ENCODE assay signal across 24 cellular contexts in genomic region chr6:396126-396520, GRCh38. TPM values are rescaled to one million over a fixed set of nuclear protein-coding genes. Genes with fewer than 3 reads are reported as not detected.
A peak's percentile ranks its signal among the peaks of the same experiment; 100 is the strongest.
DNase-seq lines count a peak whose midpoint lies in the region; TF ChIP-seq lines count a peak whose summit lies in the region.
"Had no signal": no experiment of that assay in that cellular context is flagged by ENCODE, and none has a peak within 500 bp of the region (broad histone marks: within the 10 kb centered on the region; RNA-seq: fewer than 3 reads in every experiment).

No MANE protein-coding gene starts in this region.

- POLR2A ChIA-PET in activated CD4-positive, alpha-beta T cell treated with anti-CD3 and anti-CD28 coated beads, Interleukin-2, amount 10 ng/mL, durations not matched to agents 7 days and 5 days (lab: Charles Lee): no interaction called here

- CTCF ChIA-PET in activated CD4-positive, alpha-beta T cell treated with anti-CD3 and anti-CD28 coated beads, Interleukin-2, amount 10 ng/mL, durations not matched to agents 7 days and 5 days (lab: Charles Lee): interaction anchor here (1.5 to 5.5 kb wide), 2 partner anchors 130 to 208 kb away, joined by 3 to 34 read pairs; no protein-coding TSS in a partner anchor

- peaks cover 74% of the 10 kb centered on the region for H3K36me3 Mint-ChIP-seq in activated CD4-positive, alpha-beta T cell treated with anti-CD3 and anti-CD28 coated beads, Interleukin-2, amount 10 ng/mL, durations not matched to agents 7 days and 5 days (ENCODE audit: low read depth)
- H3K36me3 Mint-ChIP-seq in dendritic cell treated with granulocyte-macrophage colony-stimulating factor and Interleukin-4, amounts not matched to agents 40 ng/mL and 50 ng/mL, for 4 days (ENCODE audit: low read depth): peaks cover 98% of the 10 kb centered on the region
- H3K36me3 Mint-ChIP-seq: brain had no signal

- H3K9me3 Mint-ChIP-seq in activated CD4-positive, alpha-beta T cell treated with anti-CD3 and anti-CD28 coated beads, Interleukin-2, amount 10 ng/mL, durations not matched to agents 7 days and 5 days: no peaks in the 10 kb centered on the region
- H3K9me3 Mint-ChIP-seq in dendritic cell treated with granulocyte-macrophage colony-stimulating factor and Interleukin-4, amounts not matched to agents 40 ng/mL and 50 ng/mL, for 4 days: no peaks in the 10 kb centered on the region
- H3K9me3 Mint-ChIP-seq: brain had no signal

- no peak for TF ChIP-seq CTCF in GM06990 (IDR thresholded peaks at IDR 0.05; ENCODE audit: insufficient read depth, low read length, poor library complexity, severe bottlenecking)

- H3K27ac Mint-ChIP-seq in activated CD4-positive, alpha-beta T cell treated with anti-CD3 and anti-CD28 coated beads, Interleukin-2, amount 10 ng/mL, durations not matched to agents 7 days and 5 days: peak overlapping the region; percentile 54
- no peak overlapping the region for H3K27ac Mint-ChIP-seq in dendritic cell treated with granulocyte-macrophage colony-stimulating factor and Interleukin-4, amounts not matched to agents 40 ng/mL and 50 ng/mL, for 4 days
- H3K27ac Mint-ChIP-seq: brain had no signal

- H3K4me3 ChIP-seq in GM06990 (replicated peaks; ENCODE audit: low read depth, low read length): peak overlapping the region; percentile 97
- H3K4me3 ChIP-seq: A549, colonic mucosa, smooth muscle cell, suprapubic skin, vagina had no signal

- no peaks in the 10 kb centered on the region for H3K27me3 ChIP-seq in GM06990 (replicated peaks; ENCODE audit: control insufficient read depth, insufficient read depth, low read length)
- H3K27me3 ChIP-seq: vagina had no signal

- H3K4me3 Mint-ChIP-seq in activated CD4-positive, alpha-beta T cell treated with anti-CD3 and anti-CD28 coated beads, Interleukin-2, amount 10 ng/mL, durations not matched to agents 7 days and 5 days: peak overlapping the region; percentile 91
- peak overlapping the region; percentile 34 for H3K4me3 Mint-ChIP-seq in dendritic cell treated with granulocyte-macrophage colony-stimulating factor and Interleukin-4, amounts not matched to agents 40 ng/mL and 50 ng/mL, for 4 days

- H3K27me3 Mint-ChIP-seq in activated CD4-positive, alpha-beta T cell treated with anti-CD3 and anti-CD28 coated beads, Interleukin-2, amount 10 ng/mL, durations not matched to agents 7 days and 5 days: no peaks in the 10 kb centered on the region
- H3K27me3 Mint-ChIP-seq in dendritic cell treated with granulocyte-macrophage colony-stimulating factor and Interleukin-4, amounts not matched to agents 40 ng/mL and 50 ng/mL, for 4 days: peaks cover 18% of the 10 kb centered on the region

- H3K4me1 Mint-ChIP-seq in activated CD4-positive, alpha-beta T cell treated with anti-CD3 and anti-CD28 coated beads, Interleukin-2, amount 10 ng/mL, durations not matched to agents 7 days and 5 days: peaks cover 66% of the 10 kb centered on the region
- peaks cover 54% of the 10 kb centered on the region for H3K4me1 Mint-ChIP-seq in dendritic cell treated with granulocyte-macrophage colony-stimulating factor and Interleukin-4, amounts not matched to agents 40 ng/mL and 50 ng/mL, for 4 days (ENCODE audit: low read depth)

- intact Hi-C loops in dendritic cell treated with granulocyte-macrophage colony-stimulating factor and Interleukin-4, amounts not matched to agents 40 ng/mL and 50 ng/mL, for 4 days (cut with micrococcal nuclease): no loop called here

- H3K36me3 ChIP-seq in GM06990 (ENCODE audit: control insufficient read depth, insufficient read depth, low read length): peaks cover 56% of the 10 kb centered on the region
- H3K36me3 ChIP-seq: colonic mucosa, suprapubic skin, vagina had no signal

- in situ Hi-C loops in SK-MEL-5 (cut with HindIII; ENCODE audit: low pct_unique_long_range_greater_than_20kb, low sequenced_read_pairs): no loop called here

- DNase-seq in activated CD4-positive, alpha-beta T cell treated with anti-CD3 and anti-CD28 coated beads, Interleukin-2, amount 10 ng/mL, durations not matched to agents 7 days and 5 days: no peak
- no peak for DNase-seq in activated CD4-positive, alpha-beta T cell treated with anti-CD3 and anti-CD28 coated beads for 48 hours
- DNase-seq in GM06990 (ENCODE audit: extremely low read depth, insufficient read length): no peak
- peak; percentile 100 for DNase-seq in SK-MEL-5 (ENCODE audit: low read depth, low spot score)
- DNase-seq in dedifferentiated amniotic fluid mesenchymal stem cell (ENCODE audit: extremely low spot score): no peak
- no peak for DNase-seq in NCI-H2227 (lab: John Stamatoyannopoulos, UW; ENCODE audit: unreplicated experiment)
- no peak for DNase-seq in COLO668 (lab: John Stamatoyannopoulos, UW; ENCODE audit: unreplicated experiment)
- DNase-seq: activated gamma-delta T cell treated with Interleukin-2 at 50 U/mL for 16 hours; colonic mucosa; DMS153; GF-D8; GOT3; Karpas-422; NCI-H1092; NCI-H2029 treated with DMSO at 0.1 percent for 48 hours; NCI-H446 treated with DMSO at 0.1 percent for 48 hours; stimulated activated CD4-positive, alpha-beta T cell treated with anti-CD3 and anti-CD28 coated beads, Interleukin-4, amount 100 ng/mL, for 24 hours had no signal

RNA-seq across cellular contexts. Expression of gene IRF4, which starts 4.6 kb away (rescaled TPM):
- 100 to 1,000 TPM; 111 to 126 TPM for total RNA-seq in activated CD4-positive, alpha-beta T cell treated with anti-CD3 and anti-CD28 coated beads, Interleukin-2, amount 10 ng/mL, durations not matched to agents 7 days and 5 days
- total RNA-seq in SK-MEL-5 (2014; rRNA removed; shearing (Covaris generic)): 69.7 and 76.9 TPM in 2 replicates
- polyA plus RNA-seq in SK-MEL-5 (2015; cell fraction: cytosol; rRNA removed): 39.8 and 49.6 TPM in 2 replicates
- 71.3 and 95.2 TPM in 2 replicates for polyA plus RNA-seq in SK-MEL-5 (2015; cell fraction: nucleus; rRNA removed)
- total RNA-seq: HT-29 had no signal
- polyA plus RNA-seq: smooth muscle cell had no signal
